Comparison of ENCODE assay signal across 1 cellular context in genomic region chr5:59814563-59814872, GRCh38.
TF ChIP-seq lines count a peak whose summit lies in the region.

No MANE protein-coding gene starts in this region.

TF ChIP-seq in A549, 52 proteins besides CTCF, POLR2A, EP300 and RAD21 (continued from another document):
- TF ChIP-seq REST (IDR thresholded peaks at IDR 0.05) (no peak), RARB (CRISPR knock-in tag; IDR thresholded peaks at IDR 0.05) (no peak), ZSCAN20 (CRISPR knock-in tag; IDR thresholded peaks at IDR 0.05) (no peak), HOXB5 (CRISPR knock-in tag; IDR thresholded peaks at IDR 0.05) (no peak), ESRRA (IDR thresholded peaks at IDR 0.05; ENCODE audit: borderline replicate concordance, low read length) (no peak), NPAS2 (CRISPR knock-in tag; IDR thresholded peaks at IDR 0.05; ENCODE audit: borderline replicate concordance) (no peak), BHLHE40 (IDR thresholded peaks at IDR 0.05; ENCODE audit: low read depth, low read length) (no peak), CBX2 (IDR thresholded peaks at IDR 0.05; ENCODE audit: borderline replicate concordance, low read depth) (no peak), EHF (CRISPR knock-in tag; IDR thresholded peaks at IDR 0.05) (no peak), CHD2 (IDR thresholded peaks at IDR 0.05; ENCODE audit: low read length, partially characterized antibody) (no peak)
